2 cellular contexts compared by ENCODE assay signal in genomic region chr2:45806563-45807358, GRCh38.
TF ChIP-seq lines count a peak whose summit lies in the region.

No MANE protein-coding gene starts in this region.

TF ChIP-seq in A549, 52 proteins besides CTCF, POLR2A, EP300 and RAD21 (continued from another document):
- no peak for TF ChIP-seq FOSL2 (IDR thresholded peaks at IDR 0.05)
- TF ChIP-seq FOSL2 (CRISPR knock-in tag; IDR thresholded peaks at IDR 0.05) = no peak
- TF ChIP-seq KDM1A (IDR thresholded peaks at IDR 0.05; ENCODE audit: low read depth) = 0 out of 2 replicates have a peak, but pooled peaks have one; percentile 52
- TF ChIP-seq TP53 (CRISPR knock-in tag; IDR thresholded peaks at IDR 0.05) = no peak

TF ChIP-seq in GM12878, 131 proteins besides CTCF, POLR2A, EP300 and RAD21 (continued from another document):
- TF ChIP-seq IRF4 (IDR thresholded peaks at IDR 0.05; ENCODE audit: low read depth, low read length) (peak; percentile 61), SP1 (IDR thresholded peaks at IDR 0.05; ENCODE audit: low read depth, low read length) (peak; percentile 22), PAX5 (IDR thresholded peaks at IDR 0.05; ENCODE audit: borderline replicate concordance, low read depth, low read length) (peak; percentile 67; the same call in 1 of the 2 replicates), CREM (IDR thresholded peaks at IDR 0.05; ENCODE audit: low read depth) (peak; percentile 75; the same call in 1 of the 2 replicates), IKZF1 (conservative IDR thresholded peaks at IDR 0.05) (peak; percentile 51), RELB (IDR thresholded peaks at IDR 0.05; ENCODE audit: low read depth) (peak; percentile 93), MTA2 (IDR thresholded peaks at IDR 0.05; ENCODE audit: low read depth) (peak; percentile 92), POLR2AphosphoS5 (IDR thresholded peaks at IDR 0.05; ENCODE audit: low read length) (no peak), RUNX3 (IDR thresholded peaks at IDR 0.05; ENCODE audit: low read length) (0 out of 2 replicates have a peak, but pooled peaks have one; percentile 31), JUND (IDR thresholded peaks at IDR 0.05; ENCODE audit: low read depth, low read length) (peak; percentile 39; the same call in 1 of the 2 replicates), TARDBP (IDR thresholded peaks at IDR 0.05; ENCODE audit: borderline replicate concordance) (no peak), CREB1 (IDR thresholded peaks at IDR 0.05; ENCODE audit: low read depth) (peak; percentile 68; the same call in 1 of the 2 replicates), ATF2 (IDR thresholded peaks at IDR 0.05; ENCODE audit: low read length) (peak; percentile 76), NBN (IDR thresholded peaks at IDR 0.05) (0 out of 2 replicates have a peak, but pooled peaks have one; percentile 45), SPI1 (IDR thresholded peaks at IDR 0.05; ENCODE audit: borderline replicate concordance, insufficient read depth, low read depth, low read length) (0 out of 2 replicates have a peak, but pooled peaks have one; percentile 8), BHLHE40 (IDR thresholded peaks at IDR 0.05; ENCODE audit: borderline replicate concordance in 1 of 2, low read depth in 2 of 2, low read length in 1 of 2) (peak; percentile 41 to 62; a peak in 1 of 4 replicates), JUNB (IDR thresholded peaks at IDR 0.05) (peak; percentile 87), IKZF2 (IDR thresholded peaks at IDR 0.05) (peak; percentile 41 to 68; a peak in 3 of 4 replicates), POU2F2 (IDR thresholded peaks at IDR 0.05; ENCODE audit: borderline replicate concordance, low read depth, low read length) (peak; percentile 38; the same call in 1 of the 3 replicates), MEF2B (IDR thresholded peaks at IDR 0.05; ENCODE audit: partially characterized antibody, poor library complexity, severe bottlenecking) (peak; percentile 70), DPF2 (IDR thresholded peaks at IDR 0.05) (peak; percentile 43; the same call in 1 of the 2 replicates), BCL11A (IDR thresholded peaks at IDR 0.05; ENCODE audit: low read depth, low read length) (peak; percentile 88), FOXM1 (IDR thresholded peaks at IDR 0.05; ENCODE audit: low read depth, low read length) (peak; percentile 58; the same call in 1 of the 2 replicates), ATF7 (IDR thresholded peaks at IDR 0.05; ENCODE audit: low read depth) (peak; percentile 52), SMAD5 (IDR thresholded peaks at IDR 0.05; ENCODE audit: low read depth) (no peak), NFXL1 (IDR thresholded peaks at IDR 0.05; ENCODE audit: borderline replicate concordance) (no peak), MEF2A (IDR thresholded peaks at IDR 0.05; ENCODE audit: insufficient read depth, low read depth, low read length) (0 out of 2 replicates have a peak, but pooled peaks have one; percentile 6), NFIC (IDR thresholded peaks at IDR 0.05; ENCODE audit: low read depth, low read length) (peak; percentile 67; the same call in 1 of the 2 replicates), BCL3 (IDR thresholded peaks at IDR 0.05; ENCODE audit: borderline replicate concordance, insufficient read depth, low read depth, low read length, poor library complexity, severe bottlenecking) (peak; percentile 86), PRDM15 (CRISPR knock-in tag; IDR thresholded peaks at IDR 0.05) (no peak), EED (IDR thresholded peaks at IDR 0.05; ENCODE audit: low read depth) (peak; percentile 87), EGR1 (IDR thresholded peaks at IDR 0.05; ENCODE audit: borderline replicate concordance in 1 of 2, low read depth in 2 of 2, low read length in 2 of 2) (no peak)
